Comparison of ENCODE assay signal across 11 cellular contexts in genomic region chr12:92396647-92397258, GRCh38.
DNase-seq lines count a peak whose midpoint lies in the region; FAIRE-seq and TF ChIP-seq lines count a peak whose summit lies in the region.
"Had no signal": no experiment of that assay in that cellular context is flagged by ENCODE, and none has a peak within 500 bp of the region (broad histone marks: within the 10 kb centered on the region; RNA-seq: fewer than 3 reads in every experiment).

No MANE protein-coding gene starts in this region.

- no peak for TF ChIP-seq CTCF in AG09319 (IDR thresholded peaks at IDR 0.05; ENCODE audit: low read depth, low read length)

- peak; percentile 94 for FAIRE-seq in H54 (lab: Jason Lieb, UNC)

- DNase-seq in AG09319 (ENCODE audit: extremely low read depth, low read depth) (peak; percentile 16), H54 (ENCODE audit: insufficient read length, low spot score) (peak; percentile 50), amniotic stem cell (lab: John Stamatoyannopoulos, UW) (peak; percentile 26), kidney tubule cell (ENCODE audit: low spot score) (peak; percentile 77), NCI-H2081 (lab: John Stamatoyannopoulos, UW) (no peak), NOMO-1 treated with DMSO at 0.1 percent for 48 hours (lab: John Stamatoyannopoulos, UW; ENCODE audit: unreplicated experiment) (no peak), OCI-M2 (lab: John Stamatoyannopoulos, UW; ENCODE audit: unreplicated experiment) (no peak), ecto neural progenitor cell (ENCODE audit: low spot score) (no peak)
- DNase-seq: immature natural killer cell; NCI-H187 treated with DMSO at 0.1 percent for 48 hours; stimulated activated naive CD4-positive, alpha-beta T cell treated with Interleukin-2 at 50 U/mL for 16 hours had no signal

- TF ChIP-seq POLR2A in H54 (IDR thresholded peaks at IDR 0.05; ENCODE audit: low read depth, low read length) = no peak

Comparison
In these comparisons a context has a peak if more than half of its experiments do, and no peak if none do; other contexts are left out.
1. DNase-seq: peak in AG09319 (single experiment), H54 (single experiment), amniotic stem cell (single experiment) and kidney tubule cell (single experiment); none in NCI-H2081 (0 of 2), NOMO-1 treated with DMSO at 0.1 percent for 48 hours (single experiment), OCI-M2 (single experiment) and ecto neural progenitor cell (single experiment).